ENCODE assay signal across 8 cellular contexts in the genomic region with DNA sequence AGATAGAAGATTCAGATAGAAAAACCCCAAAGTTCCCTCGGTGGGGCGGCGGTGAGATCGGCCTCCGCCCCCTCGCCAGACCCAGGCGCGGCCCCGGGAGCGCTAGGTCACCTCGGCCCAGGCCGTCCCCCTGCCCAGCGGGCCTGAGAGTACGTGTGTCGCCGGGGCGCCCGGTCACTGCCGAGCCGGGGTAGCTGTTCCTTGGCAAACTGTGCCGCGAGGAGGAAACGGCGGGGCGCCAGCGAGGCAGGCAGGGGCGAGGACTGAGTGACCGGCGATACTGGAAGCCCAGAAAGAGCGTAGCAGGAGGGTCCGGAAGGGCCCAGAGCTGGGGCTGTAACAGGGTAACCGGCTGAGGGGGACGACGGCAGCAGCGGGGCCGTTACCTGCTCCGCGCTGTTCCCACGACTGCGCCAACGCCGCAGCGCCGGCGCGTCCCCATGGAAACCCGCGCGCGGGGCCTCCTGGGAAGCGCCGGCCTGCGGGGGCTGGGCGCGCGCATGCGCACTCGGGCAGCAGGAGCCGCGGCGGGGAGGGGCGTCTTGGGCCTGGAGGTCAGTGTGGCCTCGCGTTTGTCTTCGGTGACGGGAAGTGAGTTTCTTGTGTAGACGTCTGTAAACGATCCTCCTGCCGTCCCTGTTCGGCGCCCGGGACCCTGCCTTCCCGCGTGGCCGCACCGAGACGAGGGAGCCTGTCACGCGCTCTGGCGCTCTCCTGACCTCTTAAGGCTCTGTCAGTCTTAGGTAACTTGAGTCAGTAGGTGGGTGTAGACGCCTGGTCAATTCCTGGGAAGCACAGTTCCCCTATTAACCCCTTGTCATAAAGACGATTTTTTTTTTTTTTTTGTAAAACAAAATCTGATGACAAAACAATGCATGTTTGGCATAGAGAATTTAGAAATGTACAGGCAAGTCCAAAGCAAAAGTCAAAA. TPM values are rescaled to one million over a fixed set of nuclear protein-coding genes. Genes with fewer than 3 reads are reported as not detected.
DNase-seq lines count a peak whose midpoint lies in the region; ATAC-seq and TF ChIP-seq lines count a peak whose summit lies in the region.

TSS of gene LCA5L (minus strand) at position 440 of the 931 bp plus-strand sequence. CDS start 17,285 bp downstream, outside the sequence.

- peaks cover 12% of the 10 kb centered on the region for H3K4me1 Mint-ChIP-seq in CD14-positive monocyte
- H3K4me1 Mint-ChIP-seq in dendritic cell treated with granulocyte-macrophage colony-stimulating factor and Interleukin-4, amounts not matched to agents 40 ng/mL and 50 ng/mL, for 4 days (ENCODE audit: low read depth), result peaks cover 11% of the 10 kb centered on the region

- peaks cover 0 to 7% (median 3%) of the 10 kb centered on the region in 4 donors for H3K4me1 ChIP-seq in right lobe of liver

- peaks cover 9 to 10% (median 9%) of the 10 kb centered on the region in 3 donors for H3K27me3 Mint-ChIP-seq in CD14-positive monocyte (ENCODE audit: low read depth in 3 of 3)
- peaks cover 29% of the 10 kb centered on the region for H3K27me3 Mint-ChIP-seq in dendritic cell treated with granulocyte-macrophage colony-stimulating factor and Interleukin-4, amounts not matched to agents 40 ng/mL and 50 ng/mL, for 4 days

- H3K4me3 Mint-ChIP-seq in CD14-positive monocyte, result peak within 1 kb of the TSS; percentile 87 to 96
- peak within 1 kb of the TSS; percentile 92 for H3K4me3 Mint-ChIP-seq in dendritic cell treated with granulocyte-macrophage colony-stimulating factor and Interleukin-4, amounts not matched to agents 40 ng/mL and 50 ng/mL, for 4 days

- H3K9me3 Mint-ChIP-seq in CD14-positive monocyte, result peaks cover 0 to 3% (median 0%) of the 10 kb centered on the region in 7 donors
- no peaks in the 10 kb centered on the region for H3K9me3 Mint-ChIP-seq in dendritic cell treated with granulocyte-macrophage colony-stimulating factor and Interleukin-4, amounts not matched to agents 40 ng/mL and 50 ng/mL, for 4 days

- H3K27me3 ChIP-seq in right lobe of liver, result no peaks in the 10 kb centered on the region

- peak within 1 kb of the TSS; percentile 93 to 98 (median 95) for H3K27ac Mint-ChIP-seq in CD14-positive monocyte
- peak within 1 kb of the TSS; percentile 95 for H3K27ac Mint-ChIP-seq in dendritic cell treated with granulocyte-macrophage colony-stimulating factor and Interleukin-4, amounts not matched to agents 40 ng/mL and 50 ng/mL, for 4 days

- DNase-seq in CD14-positive monocyte (ENCODE audit: low spot score) (peak; percentile 91), NCI-H526 treated with DMSO at 0.1 percent for 48 hours (lab: John Stamatoyannopoulos, UW) (peak; percentile 82), right lobe of liver (peak; percentile 91 to 94 (median 93))
- peak; percentile 85 for DNase-seq in activated CD4-positive, alpha-beta T cell treated with anti-CD3 and anti-CD28 coated beads, Interleukin-2, amount 50 U/mL, for 1 hour
- peak; percentile 89 for DNase-seq in stimulated activated CD4-positive, alpha-beta T cell treated with anti-CD3 and anti-CD28 coated beads, Interleukin-4, amount 100 ng/mL, for 24 hours

- ATAC-seq in GM19328 (IDR thresholded peaks at IDR 0.05; ENCODE audit: unreplicated experiment) (peak; percentile 89), HG03469 (IDR thresholded peaks at IDR 0.05; ENCODE audit: unreplicated experiment) (peak; percentile 73), right lobe of liver (peak; percentile 89 to 93 (median 92))

- no peaks in the 10 kb centered on the region for H3K36me3 ChIP-seq in right lobe of liver

- H3K4me3 ChIP-seq in right lobe of liver, result peak within 1 kb of the TSS; percentile 72 to 92 (median 88)

- peak; percentile 66 for TF ChIP-seq POLR2A in right lobe of liver (IDR thresholded peaks at IDR 0.05)

- TF ChIP-seq CTCF in CD14-positive monocyte (IDR thresholded peaks at IDR 0.05) (no peak), right lobe of liver (IDR thresholded peaks at IDR 0.05) (peak in 1 of 4 donors; percentile 20)

- no peaks in the 10 kb centered on the region for H3K36me3 Mint-ChIP-seq in CD14-positive monocyte
- peaks cover 7% of the 10 kb centered on the region for H3K36me3 Mint-ChIP-seq in dendritic cell treated with granulocyte-macrophage colony-stimulating factor and Interleukin-4, amounts not matched to agents 40 ng/mL and 50 ng/mL, for 4 days (ENCODE audit: low read depth)

- H3K27ac ChIP-seq in right lobe of liver, result peak within 1 kb of the TSS; percentile 85 to 90 (median 87)

- H3K9me3 ChIP-seq in right lobe of liver, result no peaks in the 10 kb centered on the region

- intact Hi-C loops in CD14-positive monocyte (cut with micrococcal nuclease) (loop anchor here (5.0 to 10.0 kb wide), 2 partner anchors 131 to 133 kb away; partner anchors contain the start of gene BRWD1 (in 2 of the 2)), right lobe of liver (cut with DNase I) (no loop called here)
- intact Hi-C loops in dendritic cell treated with granulocyte-macrophage colony-stimulating factor and Interleukin-4, amounts not matched to agents 40 ng/mL and 50 ng/mL, for 4 days (cut with micrococcal nuclease), result loop anchor here (10.0 kb wide), 1 partner anchor 131 kb away; the partner anchor contains the start of gene BRWD1

- 0% methylated on average over 29 of the region's 82 CpGs for WGBS in right lobe of liver (ENCODE audit: insufficient coverage, low coverage, low lambda C conversion rate, missing lambda C conversion rate)

RNA-seq across cellular contexts. Expression of gene LCA5L, which starts in this region (rescaled TPM):
- polyA plus RNA-seq in CD14-positive monocyte, result not detected
- 1 to 10 TPM in 3 of 6 experiments, under 1 TPM in 3; 0.54 to 2.8 (median 1.1) TPM for total RNA-seq in right lobe of liver

Comparison
In these comparisons a context has a peak if more than half of its experiments do, and no peak if none do; other contexts are left out.
1. Peak in every context shown above with its lines: DNase-seq, ATAC-seq, H3K4me3 ChIP-seq and H3K27ac ChIP-seq.
2. Peak in DNase-seq in CD14-positive monocyte; RNA of the gene not detected or under 1 TPM.
3. intact Hi-C loops: an anchor here in CD14-positive monocyte (5.0 to 10.0 kb wide) and dendritic cell treated with granulocyte-macrophage colony-stimulating factor and Interleukin-4, amounts not matched to agents 40 ng/mL and 50 ng/mL, for 4 days (10.0 kb wide); none called in right lobe of liver.